In genomic region chr2:8334866-8335325, GRCh38 we compare ENCODE assay signal across 1 cellular context.
TF ChIP-seq lines count a peak whose summit lies in the region.

No MANE protein-coding gene starts in this region.

TF ChIP-seq in WTC11, 78 proteins besides CTCF, POLR2A, EP300 and RAD21 (continued from another document):
- TF ChIP-seq ZNF281 (CRISPR knock-in tag; IDR thresholded peaks at IDR 0.05) (no peak), MLX (CRISPR knock-in tag; IDR thresholded peaks at IDR 0.05) (no peak), TEAD4 (CRISPR knock-in tag; IDR thresholded peaks at IDR 0.05) (no peak), FOXP1 (CRISPR knock-in tag; IDR thresholded peaks at IDR 0.05; ENCODE audit: borderline replicate concordance) (no peak), GTF2I (CRISPR knock-in tag; conservative IDR thresholded peaks at IDR 0.05) (no peak)
TF ChIP-seq in WTC11: peak in this region for 0.
